In genomic region chr18:70293166-70293565, GRCh38 we compare ENCODE assay signal across 13 cellular contexts. TPM values are rescaled to one million over a fixed set of nuclear protein-coding genes. Genes with fewer than 3 reads are reported as not detected.
DNase-seq lines count a peak whose midpoint lies in the region; ATAC-seq and TF ChIP-seq lines count a peak whose summit lies in the region.
"Had no signal": no experiment of that assay in that cellular context is flagged by ENCODE, and none has a peak within 500 bp of the region (broad histone marks: within the 10 kb centered on the region; RNA-seq: fewer than 3 reads in every experiment).

No MANE protein-coding gene starts in this region.

- H3K4me1 ChIP-seq in KMS-11 (ENCODE audit: low read depth, poor library complexity, severe bottlenecking) (peaks cover 30% of the 10 kb centered on the region), endocrine pancreas (ENCODE audit: control insufficient read depth, insufficient read depth, low read length) (peaks cover 22% of the 10 kb centered on the region), skeletal muscle satellite cell (ENCODE audit: control insufficient read depth, insufficient read depth, low read length) (peaks cover 27% of the 10 kb centered on the region)

- DNase-seq in activated T-cell treated with anti-CD3 and anti-CD28 coated beads, Interleukin-2, amount 50 U/mL, for 4 hours, result no peak
- DNase-seq in activated T-cell treated with anti-CD3 and anti-CD28 coated beads, Interleukin-2, amount 50 U/mL, for 1 hour, result no peak
- DNase-seq in stimulated activated CD4-positive, alpha-beta T cell treated with anti-CD3 and anti-CD28 coated beads, Interleukin-4, amount 100 ng/mL, for 1 hour, result no peak
- DNase-seq in HuH-7 (ENCODE audit: low spot score), result no peak
- DNase-seq: DND-41, esophagus squamous epithelium, naive B cell, NCI-H226, Right ventricle myocardium superior had no signal

- H3K4me3 ChIP-seq in KMS-11 (IDR thresholded peaks at IDR 0.05; ENCODE audit: insufficient read depth, low read depth, low read length) (no peak overlapping the region), endocrine pancreas (ENCODE audit: control insufficient read depth, insufficient read depth, low read length) (peak overlapping the region; percentile 35), skeletal muscle satellite cell (ENCODE audit: low read length) (no peak overlapping the region)
- H3K4me3 ChIP-seq: esophagus squamous epithelium had no signal

- no peak overlapping the region for H3K4me3 Mint-ChIP-seq in activated T-cell treated with anti-CD3 and anti-CD28 coated beads, Interleukin-2, amount 50 U/mL, for 4 hours
- H3K4me3 Mint-ChIP-seq: naive B cell had no signal

- H3K4me2 ChIP-seq in KMS-11, result peak overlapping the region; percentile 49; the same call in 1 of the 2 replicates
- H3K4me2 ChIP-seq in skeletal muscle satellite cell (ENCODE audit: low read length), result peak overlapping the region; percentile 30

- H3K9ac ChIP-seq in KMS-11 (no peak overlapping the region), endocrine pancreas (ENCODE audit: control insufficient read depth, insufficient read depth, low read length) (no peak overlapping the region), skeletal muscle satellite cell (ENCODE audit: low read depth, low read length) (no peak overlapping the region)

- no peaks in the 10 kb centered on the region for H3K27me3 ChIP-seq in KMS-11 (ENCODE audit: insufficient read depth, low read depth)
- no peaks in the 10 kb centered on the region for H3K27me3 ChIP-seq in endocrine pancreas (ENCODE audit: control insufficient read depth, insufficient read depth, low read length)
- H3K27me3 ChIP-seq in skeletal muscle satellite cell (ENCODE audit: control insufficient read depth, insufficient read depth, low read length), result no peaks in the 10 kb centered on the region
- H3K27me3 ChIP-seq: esophagus squamous epithelium had no signal

- TF ChIP-seq CTCF in KMS-11 (conservative IDR thresholded peaks at IDR 0.05; ENCODE audit: low read depth, low read length), result no peak

- peaks cover 6% of the 10 kb centered on the region for H3K4me1 Mint-ChIP-seq in activated T-cell treated with anti-CD3 and anti-CD28 coated beads, Interleukin-2, amount 50 U/mL, for 4 hours (ENCODE audit: low read depth)

- no peak overlapping the region for H3K27ac ChIP-seq in KMS-11
- H3K27ac ChIP-seq: esophagus squamous epithelium had no signal

- H3K27me3 Mint-ChIP-seq in activated T-cell treated with anti-CD3 and anti-CD28 coated beads, Interleukin-2, amount 50 U/mL, for 4 hours (ENCODE audit: low read depth), result peaks cover 43% of the 10 kb centered on the region

- no peak overlapping the region for H2AFZ ChIP-seq in KMS-11 (ENCODE audit: low read depth)

- peak; percentile 36 to 55 for ATAC-seq in activated T-cell treated with anti-CD3 and anti-CD28 coated beads, Interleukin-2, amount 50 U/mL, for 4 hours
- ATAC-seq in HG02623 (IDR thresholded peaks at IDR 0.05; ENCODE audit: unreplicated experiment), result no peak

- H3K79me2 ChIP-seq in KMS-11 (ENCODE audit: insufficient read depth, low read depth), result peaks cover 85% of the 10 kb centered on the region

- H3K9me3 ChIP-seq in endocrine pancreas (ENCODE audit: control insufficient read depth, low read length) (no peaks in the 10 kb centered on the region), skeletal muscle satellite cell (replicated peaks; ENCODE audit: low read length) (no peaks in the 10 kb centered on the region)
- H3K9me3 ChIP-seq: esophagus squamous epithelium had no signal

- H3K36me3 Mint-ChIP-seq in activated T-cell treated with anti-CD3 and anti-CD28 coated beads, Interleukin-2, amount 50 U/mL, for 4 hours (ENCODE audit: insufficient read depth), result no peaks in the 10 kb centered on the region
- H3K36me3 Mint-ChIP-seq: naive B cell had no signal

- no peaks in the 10 kb centered on the region for H3K9me3 Mint-ChIP-seq in activated T-cell treated with anti-CD3 and anti-CD28 coated beads, Interleukin-2, amount 50 U/mL, for 4 hours
- H3K9me3 Mint-ChIP-seq: naive B cell had no signal

- peaks cover 19% of the 10 kb centered on the region for H4K20me1 ChIP-seq in KMS-11 (ENCODE audit: insufficient read depth)

- H3K36me3 ChIP-seq in KMS-11 (ENCODE audit: insufficient read depth), result no peaks in the 10 kb centered on the region
- H3K36me3 ChIP-seq in endocrine pancreas (ENCODE audit: control insufficient read depth, insufficient read depth, low read length), result no peaks in the 10 kb centered on the region
- H3K36me3 ChIP-seq in skeletal muscle satellite cell (ENCODE audit: insufficient read depth, low read length), result no peaks in the 10 kb centered on the region
- H3K36me3 ChIP-seq: esophagus squamous epithelium had no signal

RNA-seq across cellular contexts. Expression of gene SOCS6, which starts 4.3 kb away (rescaled TPM):
- total RNA-seq in activated T-cell treated with anti-CD3 and anti-CD28 coated beads, Interleukin-2, amount 50 U/mL, for 4 hours, result under 1 TPM; 0.63 to 0.81 (median 0.79) TPM
- 26.6 and 33.2 TPM in 2 replicates for total RNA-seq in skeletal muscle satellite cell (2012; rRNA removed)
